Comparison of ENCODE assay signal across 31 cellular contexts in genomic region chr11:69677744-69678143, GRCh38. TPM values are rescaled to one million over a fixed set of nuclear protein-coding genes. Genes with fewer than 3 reads are reported as not detected.
"Had no signal": no experiment of that assay in that cellular context is flagged by ENCODE, and none has a peak within 500 bp of the region (broad histone marks: within the 10 kb centered on the region; RNA-seq: fewer than 3 reads in every experiment).

No MANE protein-coding gene starts in this region.

- H3K27ac ChIP-seq: hepatocyte, left ventricle myocardium inferior, pancreas, prostate gland, sigmoid colon, spleen, suprapubic skin, thoracic aorta, tibial artery, upper lobe of right lung had no signal

- H3K4me2 ChIP-seq: hepatocyte had no signal

- FAIRE-seq: pancreas, small intestine, urothelium cell line had no signal

- DNase-seq: islet precursor cell; left ventricle myocardium inferior; mesendoderm; naive thymus-derived CD4-positive, alpha-beta T cell; pancreas; posterior cingulate gyrus; retina; right cardiac atrium; small intestine; stimulated activated CD4-positive, alpha-beta T cell treated with anti-CD3 and anti-CD28 coated beads, Interleukin-4, amount 100 ng/mL, for 24 hours; stimulated activated naive CD4-positive, alpha-beta T cell; trophoblast cell had no signal

- H3K36me3 ChIP-seq: pancreas, prostate gland, thoracic aorta had no signal

- H2AFZ ChIP-seq: hepatocyte had no signal

- H3K9me3 ChIP-seq: left ventricle myocardium inferior, pancreas, prostate gland, sigmoid colon, spleen, suprapubic skin, thoracic aorta, tibial artery, upper lobe of right lung had no signal

- ATAC-seq: naive thymus-derived CD4-positive, alpha-beta T cell; natural killer cell treated with Interleukin-12 subunit alpha and Interleukin-12 subunit beta and Interleukin-15 and Interleukin-18, amount 100 ng/mL, for 72 hours; pancreas; right cardiac atrium; stimulated activated effector memory CD8-positive, alpha-beta T cell treated with anti-CD3 and anti-CD28 coated beads, Interleukin-12 subunit alpha, Interleukin-12 subunit beta, amount 100 ng/mL, for 72 hours; upper lobe of right lung had no signal

- H3K27me3 ChIP-seq: hepatocyte, pancreas, sigmoid colon, suprapubic skin, tibial artery, upper lobe of right lung had no signal

- H3K4me3 ChIP-seq: hepatocyte, left ventricle myocardium inferior, lung, pancreas, prostate gland, sigmoid colon, spleen, suprapubic skin, thoracic aorta, tibial artery, upper lobe of right lung had no signal

RNA-seq across cellular contexts. Expression of gene FGF19, which starts 26.1 kb away (rescaled TPM):
- total RNA-seq: kidney epithelial cell; left ventricle myocardium inferior; lower leg skin; mesothelial cell of epicardium; mononuclear cell; myocyte; naive thymus-derived CD4-positive, alpha-beta T cell; natural killer cell treated with Interleukin-12 subunit alpha and Interleukin-12 subunit beta and Interleukin-15 and Interleukin-18, amount 100 ng/mL, for 72 hours; omental fat pad; prostate gland; right cardiac atrium; sigmoid colon; spleen; subcutaneous adipose tissue; suprapubic skin; thoracic aorta; upper lobe of right lung had no signal
- polyA plus RNA-seq: hepatocyte; lung; naive thymus-derived CD4-positive, alpha-beta T cell; right cardiac atrium; sigmoid colon; spleen had no signal
